In genomic region chr21:28745131-28746055, GRCh38 we compare ENCODE assay signal across 8 cellular contexts.
DNase-seq lines count a peak whose midpoint lies in the region; ATAC-seq, FAIRE-seq and TF ChIP-seq lines count a peak whose summit lies in the region.

No MANE protein-coding gene starts in this region.

- BruUV-seq in Calu3 (replicated peaks; lab: Mats Ljungman, UMichigan), result no TSS peak

- peak; percentile 87 for ATAC-seq in GM21390 (IDR thresholded peaks at IDR 0.05; ENCODE audit: unreplicated experiment)

- TF ChIP-seq CTCF in Calu3 (IDR thresholded peaks at IDR 0.05; ENCODE audit: unreplicated experiment) (peak; percentile 54), epithelial cell of esophagus (IDR thresholded peaks at IDR 0.05; ENCODE audit: insufficient read depth, low read depth, low read length, missing control alignments) (peak; percentile 92)

- H3K4me1 Mint-ChIP-seq in Calu3 (ENCODE audit: low read depth, unreplicated experiment), result no peaks in the 10 kb centered on the region

- peak; percentile 68 for DNase-seq in Calu3
- DNase-seq in HTR-8/SVneo (ENCODE audit: insufficient read length, low spot score), result peak; percentile 54
- peak; percentile 58 for DNase-seq in NOMO-1 treated with dmso at 0.1 percent for 144 hours (lab: John Stamatoyannopoulos, UW; ENCODE audit: unreplicated experiment)
- peak; percentile 51 for DNase-seq in activated CD8-positive, alpha-beta memory T cell treated with anti-CD3 and anti-CD28 coated beads, Interleukin-2, amount 50 U/mL, for 24 hours (ENCODE audit: extremely low read depth)
- DNase-seq in epithelial cell of esophagus (ENCODE audit: low read depth), result peak; percentile 87
- peak; percentile 78 for DNase-seq in mucosa of gallbladder (ENCODE audit: low spot score)
- DNase-seq in stimulated activated CD8-positive, alpha-beta memory T cell treated with anti-CD3 and anti-CD28 coated beads, Interleukin-2, amount 100 ng/mL, for 48 hours (ENCODE audit: low read depth in 2 of 2), result peak; percentile 40 to 41

- no peak overlapping the region for H3K27ac Mint-ChIP-seq in Calu3 (ENCODE audit: unreplicated experiment)

- H3K9me3 Mint-ChIP-seq in Calu3 (ENCODE audit: low read depth, unreplicated experiment), result no peaks in the 10 kb centered on the region

- peak; percentile 80 for FAIRE-seq in HTR-8/SVneo (lab: Jason Lieb, UNC)

- CTCF ChIA-PET in Calu3 (lab: Charles Lee), result interaction anchor here (0.5 to 2.1 kb wide), 17 partner anchors 10 to 1895 kb away, joined by 3 to 23 read pairs (median 3); no protein-coding TSS in a partner anchor

- no peaks in the 10 kb centered on the region for H3K27me3 Mint-ChIP-seq in Calu3 (ENCODE audit: unreplicated experiment)

- H3K4me3 ChIP-seq in epithelial cell of esophagus (ENCODE audit: low read length), result peak overlapping the region; percentile 54

- no peaks in the 10 kb centered on the region for H3K36me3 Mint-ChIP-seq in Calu3 (ENCODE audit: insufficient read depth, unreplicated experiment)

- intact Hi-C loops in Calu3 (cut with micrococcal nuclease; ENCODE audit: unreplicated experiment), result loop anchor here (1.0 to 10.0 kb wide), 7 partner anchors 195 to 1891 kb away; no protein-coding TSS in a partner anchor

- H3K4me3 Mint-ChIP-seq in Calu3 (ENCODE audit: low read depth, unreplicated experiment), result no peak overlapping the region

Comparison
In these comparisons a context has a peak if more than half of its experiments do, and no peak if none do; other contexts are left out.
1. Peak in every context shown above with its lines: DNase-seq, ATAC-seq and H3K4me3 ChIP-seq.